ENCODE assay signal across 1 cellular context in the genomic region with DNA sequence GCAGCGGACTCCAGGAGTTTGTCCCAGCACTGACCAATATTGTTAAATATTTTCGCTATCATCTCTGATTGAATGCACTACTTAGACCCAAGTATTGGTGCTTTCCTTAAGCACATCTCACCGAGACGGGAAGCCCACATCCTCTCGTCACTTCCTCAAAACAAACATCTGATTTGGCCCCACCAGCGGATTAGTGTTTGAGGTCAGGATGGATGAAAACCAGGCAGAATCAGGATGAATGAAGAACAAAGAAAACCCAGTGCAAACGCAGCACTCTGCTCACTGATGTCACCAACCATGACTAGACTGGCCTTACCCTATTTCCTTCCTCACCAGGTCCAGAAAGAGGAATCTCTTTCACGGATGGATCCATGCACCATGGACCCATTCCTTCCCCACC.
TF ChIP-seq lines count a peak whose summit lies in the region.

No MANE protein-coding gene starts in this region.

TF ChIP-seq in WTC11, 78 proteins besides CTCF, POLR2A, EP300 and RAD21 (continued from another document):
- TF ChIP-seq ZBTB43 (CRISPR knock-in tag; IDR thresholded peaks at IDR 0.05), result no peak
